ENCODE assay signal across 1 cellular context in genomic region chr5:180166168-180166567, GRCh38.
TF ChIP-seq lines count a peak whose summit lies in the region.

No MANE protein-coding gene starts in this region.

TF ChIP-seq in HepG2, 621 proteins besides CTCF, POLR2A, EP300 and RAD21 (continued from another document):
- TF ChIP-seq MAFK (conservative IDR thresholded peaks at IDR 0.05 in 1 of 2, IDR thresholded peaks at IDR 0.05 in 1 of 2; ENCODE audit: low read length in 2 of 2) (no peak), ZNF552 (CRISPR knock-in tag; IDR thresholded peaks at IDR 0.05; ENCODE audit: borderline replicate concordance) (no peak), ATAD3A (CRISPR knock-in tag; IDR thresholded peaks at IDR 0.05) (no peak), ATF4 (CRISPR knock-in tag; IDR thresholded peaks at IDR 0.05) (no peak), HOXA5 (CRISPR knock-in tag; IDR thresholded peaks at IDR 0.05) (no peak), GMEB1 (CRISPR knock-in tag; IDR thresholded peaks at IDR 0.05; ENCODE audit: borderline replicate concordance) (no peak), JDP2 (CRISPR knock-in tag; IDR thresholded peaks at IDR 0.05; ENCODE audit: borderline replicate concordance) (no peak), ZNF768 (CRISPR knock-in tag; IDR thresholded peaks at IDR 0.05) (no peak), ZNF335 (CRISPR knock-in tag; IDR thresholded peaks at IDR 0.05) (no peak), RBM39 (IDR thresholded peaks at IDR 0.05; ENCODE audit: low read depth, low read length, poor library complexity, severe bottlenecking) (no peak), ZNF678 (CRISPR knock-in tag; IDR thresholded peaks at IDR 0.05) (no peak), MLXIP (CRISPR knock-in tag; IDR thresholded peaks at IDR 0.05; ENCODE audit: borderline replicate concordance) (no peak), RFX3 (CRISPR knock-in tag; IDR thresholded peaks at IDR 0.05) (no peak)
TF ChIP-seq in HepG2: peak in this region for 0.
